In the genomic region with DNA sequence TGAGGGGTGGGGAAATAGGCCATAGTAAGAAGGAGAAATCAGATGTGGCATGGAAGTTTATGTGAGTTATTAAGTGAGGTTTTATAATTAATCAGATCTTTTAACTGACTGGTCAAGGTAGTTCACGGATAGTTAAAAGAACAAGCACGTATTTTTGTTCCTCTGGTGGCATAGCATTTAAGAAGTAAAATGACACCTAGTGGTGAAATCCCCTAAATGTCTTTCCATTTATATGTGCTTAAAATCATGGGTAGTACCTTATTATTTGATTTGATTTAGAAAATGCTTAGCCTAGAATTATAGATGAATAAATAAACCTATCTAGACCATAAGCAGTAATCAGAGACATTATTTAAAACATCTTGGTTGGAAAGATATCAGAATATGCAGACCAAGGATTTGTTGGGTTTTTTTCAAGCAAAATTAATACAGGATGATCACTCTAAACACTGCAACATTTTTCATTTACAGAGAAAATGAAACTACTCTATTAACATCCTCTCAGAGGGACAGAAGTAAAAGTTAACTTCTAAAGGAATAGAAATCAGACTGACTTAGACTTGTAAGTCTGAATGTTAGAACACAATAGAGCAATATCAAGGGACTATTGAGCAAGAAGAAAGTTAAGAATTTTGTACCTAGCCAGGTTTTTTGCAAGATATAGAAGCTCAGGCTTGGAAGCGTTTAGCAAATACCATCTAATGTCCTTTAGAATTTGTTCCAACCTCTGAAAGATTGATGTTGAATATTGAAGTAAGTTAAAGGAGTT, we compare ENCODE assay signal across 8 cellular contexts.
DNase-seq lines count a peak whose midpoint lies in the region; ATAC-seq and TF ChIP-seq lines count a peak whose summit lies in the region.

No MANE protein-coding gene starts in this region.

- H3K36me3 Mint-ChIP-seq in activated T-helper 1 cell treated with anti-CD3 and anti-CD28 coated beads, Interleukin-12 subunit alpha, Interleukin-12 subunit beta, Interleukin-2, Interleukin-4 antibody, amounts not matched to agents 30 ng/mL and 10 ng/mL and 1 ng/mL, durations not matched to agents 14 hours and 24 hours and 36 hours (ENCODE audit: low read depth): peaks cover 13% of the 10 kb centered on the region

- H3K9me3 ChIP-seq in Loucy (ENCODE audit: insufficient read depth, low read depth, low read length) (no peaks in the 10 kb centered on the region), spleen (no peaks in the 10 kb centered on the region)

- H2AFZ ChIP-seq in Loucy (ENCODE audit: low read length): no peak overlapping the region

- no peaks in the 10 kb centered on the region for H3F3A ChIP-seq in Loucy (ENCODE audit: low read depth)

- peaks cover 5% of the 10 kb centered on the region for H3K9me3 Mint-ChIP-seq in activated T-helper 1 cell treated with anti-CD3 and anti-CD28 coated beads, Interleukin-12 subunit alpha, Interleukin-12 subunit beta, Interleukin-2, Interleukin-4 antibody, amounts not matched to agents 30 ng/mL and 10 ng/mL and 1 ng/mL, durations not matched to agents 14 hours and 24 hours and 36 hours

- no peak overlapping the region for H3K4me3 ChIP-seq in Loucy (ENCODE audit: low read length, poor library complexity, severe bottlenecking)
- H3K4me3 ChIP-seq in spleen: no peak overlapping the region

- intact Hi-C loops in activated T-helper 1 cell treated with anti-CD3 and anti-CD28 coated beads, Interleukin-12 subunit alpha, Interleukin-12 subunit beta, Interleukin-2, Interleukin-4 antibody, amounts not matched to agents 30 ng/mL and 10 ng/mL and 1 ng/mL, durations not matched to agents 14 hours and 24 hours and 36 hours (cut with micrococcal nuclease): loop anchor here (1.0 kb wide), 1 partner anchor 428 kb away; no protein-coding TSS in a partner anchor
- intact Hi-C loops in left ventricle myocardium superior (cut with micrococcal nuclease) (loop anchor here (5.0 kb wide), 1 partner anchor 428 kb away; no protein-coding TSS in a partner anchor), spleen (cut with DNase I; ENCODE audit: low total_unique reads) (loop anchor here (10.0 kb wide), 1 partner anchor 420 kb away; no protein-coding TSS in a partner anchor)

- ATAC-seq in GM21447 (IDR thresholded peaks at IDR 0.05; ENCODE audit: unreplicated experiment) (peak; percentile 57), left ventricle myocardium superior (peak; percentile 51)

- H3K4me3 Mint-ChIP-seq in activated T-helper 1 cell treated with anti-CD3 and anti-CD28 coated beads, Interleukin-12 subunit alpha, Interleukin-12 subunit beta, Interleukin-2, Interleukin-4 antibody, amounts not matched to agents 30 ng/mL and 10 ng/mL and 1 ng/mL, durations not matched to agents 14 hours and 24 hours and 36 hours: no peak overlapping the region

- H3K9ac ChIP-seq in Loucy (ENCODE audit: low read depth, low read length, poor library complexity, severe bottlenecking): no peak overlapping the region

- H3K27me3 Mint-ChIP-seq in activated T-helper 1 cell treated with anti-CD3 and anti-CD28 coated beads, Interleukin-12 subunit alpha, Interleukin-12 subunit beta, Interleukin-2, Interleukin-4 antibody, amounts not matched to agents 30 ng/mL and 10 ng/mL and 1 ng/mL, durations not matched to agents 14 hours and 24 hours and 36 hours (ENCODE audit: insufficient read depth): no peaks in the 10 kb centered on the region

- H3K4me1 Mint-ChIP-seq in activated T-helper 1 cell treated with anti-CD3 and anti-CD28 coated beads, Interleukin-12 subunit alpha, Interleukin-12 subunit beta, Interleukin-2, Interleukin-4 antibody, amounts not matched to agents 30 ng/mL and 10 ng/mL and 1 ng/mL, durations not matched to agents 14 hours and 24 hours and 36 hours (ENCODE audit: low read depth): peaks cover 43% of the 10 kb centered on the region

- H3K36me3 ChIP-seq in Loucy (ENCODE audit: insufficient read depth, low read length) (peaks cover 9% of the 10 kb centered on the region; the same call in 1 of the 2 replicates), spleen (peaks cover 0 to 41% (median 5%) of the 10 kb centered on the region in 6 donors)

- TF ChIP-seq CTCF in Loucy (conservative IDR thresholded peaks at IDR 0.05; ENCODE audit: low read length) (peak; percentile 76), spleen (IDR thresholded peaks at IDR 0.05 in 8 of 11, conservative IDR thresholded peaks at IDR 0.05 in 3 of 11) (peak in 10 of 11 experiments; percentile 17 to 61 (median 53))

- TF ChIP-seq POLR2A in spleen (IDR thresholded peaks at IDR 0.05): no peak

- peak overlapping the region; percentile 11 for H3K27ac Mint-ChIP-seq in activated T-helper 1 cell treated with anti-CD3 and anti-CD28 coated beads, Interleukin-12 subunit alpha, Interleukin-12 subunit beta, Interleukin-2, Interleukin-4 antibody, amounts not matched to agents 30 ng/mL and 10 ng/mL and 1 ng/mL, durations not matched to agents 14 hours and 24 hours and 36 hours

- no peaks in the 10 kb centered on the region for H3K79me2 ChIP-seq in Loucy (ENCODE audit: insufficient read depth, low read length)

- no peaks in the 10 kb centered on the region for H3K9me2 ChIP-seq in Loucy (replicated peaks; ENCODE audit: low read depth, low read length)

- no peaks in the 10 kb centered on the region for H3K27me3 ChIP-seq in Loucy (ENCODE audit: insufficient read depth, low read length, poor library complexity, severe bottlenecking)
- H3K27me3 ChIP-seq in spleen (replicated peaks in 1 of 7): no peaks in the 10 kb centered on the region

- DNase-seq in Daoy (ENCODE audit: low read depth): peak; percentile 12
- no peak for DNase-seq in activated T-helper 1 cell treated with anti-CD3 and anti-CD28 coated beads, Interleukin-12 subunit alpha, Interleukin-12 subunit beta, Interleukin-2, Interleukin-4 antibody, amounts not matched to agents 30 ng/mL and 10 ng/mL and 1 ng/mL, durations not matched to agents 14 hours and 24 hours and 36 hours (ENCODE audit: low spot score)
- no peak for DNase-seq in left ventricle myocardium superior
- DNase-seq in spleen: no peak
- no peak for DNase-seq in activated CD8-positive, alpha-beta memory T cell treated with anti-CD3 and anti-CD28 coated beads for 24 hours
- DNase-seq in occipital lobe (lab: John Stamatoyannopoulos, UW): no peak

- no peaks in the 10 kb centered on the region for H4K20me1 ChIP-seq in Loucy (ENCODE audit: insufficient read depth, low read length, poor library complexity, severe bottlenecking)

- H3K4me1 ChIP-seq in Loucy (ENCODE audit: insufficient read depth, low read length, poor library complexity, severe bottlenecking) (no peaks in the 10 kb centered on the region), spleen (peaks cover 0 to 22% (median 11%) of the 10 kb centered on the region in 6 donors)

- no peak overlapping the region for H3K4me2 ChIP-seq in Loucy (ENCODE audit: low read depth, low read length, poor library complexity, severe bottlenecking)

- H3K27ac ChIP-seq in spleen: peak overlapping the region in 5 of 8 donors; percentile 5 to 50 (median 13)

- 24 to 33% (median 30%) methylated on average over 3 of the region's 3 CpGs for WGBS in spleen, 5 donors
